16 cellular contexts compared by ENCODE assay signal in genomic region chr12:9820281-9820930, GRCh38. TPM values are rescaled to one million over a fixed set of nuclear protein-coding genes. Genes with fewer than 3 reads are reported as not detected.
A peak's percentile ranks its signal among the peaks of the same experiment; 100 is the strongest.
DNase-seq lines count a peak whose midpoint lies in the region; ATAC-seq and TF ChIP-seq lines count a peak whose summit lies in the region.
"Had no signal": no experiment of that assay in that cellular context is flagged by ENCODE, and none has a peak within 500 bp of the region (broad histone marks: within the 10 kb centered on the region; RNA-seq: fewer than 3 reads in every experiment).

No MANE protein-coding gene starts in this region.

- ATAC-seq in effector memory CD8-positive, alpha-beta T cell (replicated peaks) = peak; percentile 32
- ATAC-seq: A549; CD8-positive, alpha-beta T cell had no signal

- POLR2A ChIA-PET in CD4-positive, alpha-beta memory T cell (lab: Charles Lee; ENCODE audit: partially characterized antibody) = interaction anchor here (0.9 kb wide), 1 partner anchor 26 kb away, joined by 3 read pairs; no protein-coding TSS in a partner anchor

- H2AK5ac ChIP-seq in neuronal stem cell (ENCODE audit: low read depth, low read length) = no peak overlapping the region

- H3K14ac ChIP-seq in neuronal stem cell (ENCODE audit: low read length) = no peak overlapping the region

- no peaks in the 10 kb centered on the region for H3K9me2 ChIP-seq in Loucy (replicated peaks; ENCODE audit: low read depth, low read length)

- peaks cover 44% of the 10 kb centered on the region for H3K4me1 ChIP-seq in Loucy (ENCODE audit: insufficient read depth, low read length, poor library complexity, severe bottlenecking)
- no peaks in the 10 kb centered on the region for H3K4me1 ChIP-seq in neuronal stem cell (ENCODE audit: control insufficient read depth in 2 of 2, insufficient read depth in 1 of 2, low read depth in 1 of 2, low read length in 2 of 2)
- H3K4me1 ChIP-seq in CD4-positive, alpha-beta memory T cell (ENCODE audit: insufficient read depth, low read length) = no peaks in the 10 kb centered on the region
- H3K4me1 ChIP-seq: A549, BE2C, Caco-2 had no signal

- H3K18ac ChIP-seq in neuronal stem cell (ENCODE audit: low read length) = peak overlapping the region; percentile 46

- H2AFZ ChIP-seq in Loucy (ENCODE audit: low read length) (peak overlapping the region; percentile 6; the same call in 1 of the 2 replicates), neuronal stem cell (ENCODE audit: low read length) (peak overlapping the region; percentile 8)

- H3K27me3 ChIP-seq in Loucy (ENCODE audit: insufficient read depth, low read length, poor library complexity, severe bottlenecking) (no peaks in the 10 kb centered on the region), neuronal stem cell (ENCODE audit: control insufficient read depth in 3 of 3, insufficient read depth in 3 of 3, low read depth in 1 of 3, low read length in 3 of 3) (no peaks in the 10 kb centered on the region)
- no peaks in the 10 kb centered on the region for H3K27me3 ChIP-seq in CD4-positive, alpha-beta memory T cell (ENCODE audit: insufficient read depth, low read length)

- CTCF ChIA-PET in CD4-positive, alpha-beta memory T cell (lab: Charles Lee; ENCODE audit: partially characterized antibody) = interaction anchor here (8.0 kb wide), 1 partner anchor 106 kb away, joined by 116 read pairs; no protein-coding TSS in a partner anchor

- peak overlapping the region in 1 of 2 donors; percentile 1 for H3K27ac Mint-ChIP-seq in effector memory CD8-positive, alpha-beta T cell
- no peak overlapping the region for H3K27ac Mint-ChIP-seq in CD4-positive, alpha-beta memory T cell
- H3K27ac Mint-ChIP-seq: CD8-positive, alpha-beta T cell had no signal

- H4K91ac ChIP-seq in neuronal stem cell (ENCODE audit: low read depth, low read length, poor library complexity) = no peak overlapping the region

- H2BK120ac ChIP-seq in neuronal stem cell (ENCODE audit: low read depth, low read length) = no peak overlapping the region

- H3K9ac ChIP-seq in Loucy (ENCODE audit: low read depth, low read length, poor library complexity, severe bottlenecking) (peak overlapping the region; percentile 62), neuronal stem cell (ENCODE audit: low read depth, low read length, poor library complexity) (no peak overlapping the region)

- H3K9me3 ChIP-seq in Loucy (ENCODE audit: insufficient read depth, low read depth, low read length) = no peaks in the 10 kb centered on the region
- no peaks in the 10 kb centered on the region for H3K9me3 ChIP-seq in neuronal stem cell (replicated peaks in 1 of 2; ENCODE audit: control insufficient read depth in 2 of 2, insufficient read depth in 1 of 2, low read depth in 1 of 2, low read length in 2 of 2)
- H3K9me3 ChIP-seq in CD4-positive, alpha-beta memory T cell (ENCODE audit: control insufficient read depth in 1 of 2, low read length in 2 of 2) = no peaks in the 10 kb centered on the region
- H3K9me3 ChIP-seq: A549, BE2C, Caco-2 had no signal

- no peak for TF ChIP-seq CTCF in Loucy (conservative IDR thresholded peaks at IDR 0.05; ENCODE audit: low read length)

- H3K27ac ChIP-seq in neuronal stem cell (replicated peaks; ENCODE audit: low read length) = no peak overlapping the region
- no peak overlapping the region for H3K27ac ChIP-seq in CD4-positive, alpha-beta memory T cell (ENCODE audit: low read depth, low read length)
- H3K27ac ChIP-seq: A549, C4-2B had no signal

- peaks cover 0 to 9% of the 10 kb centered on the region in 2 donors for H3K9me3 Mint-ChIP-seq in effector memory CD8-positive, alpha-beta T cell
- peaks cover 0 to 1% (median 0%) of the 10 kb centered on the region in 8 donors for H3K9me3 Mint-ChIP-seq in CD4-positive, alpha-beta memory T cell
- H3K9me3 Mint-ChIP-seq: CD8-positive, alpha-beta T cell had no signal

- peaks cover 8% of the 10 kb centered on the region; the same call in 1 of the 2 replicates for H3K79me2 ChIP-seq in Loucy (ENCODE audit: insufficient read depth, low read length)

- intact Hi-C loops in CD4-positive, alpha-beta memory T cell (cut with micrococcal nuclease) = no loop called here

- no peaks in the 10 kb centered on the region for H3F3A ChIP-seq in Loucy (ENCODE audit: low read depth)

- H3K27me3 Mint-ChIP-seq in effector memory CD8-positive, alpha-beta T cell = no peaks in the 10 kb centered on the region
- H3K27me3 Mint-ChIP-seq in CD4-positive, alpha-beta memory T cell = peaks cover 11 to 27% of the 10 kb centered on the region in 2 donors

- H2BK5ac ChIP-seq in neuronal stem cell (ENCODE audit: low read length) = no peak overlapping the region

- no peaks in the 10 kb centered on the region for H4K20me1 ChIP-seq in Loucy (ENCODE audit: insufficient read depth, low read length, poor library complexity, severe bottlenecking)

- H2BK12ac ChIP-seq in neuronal stem cell (ENCODE audit: low read length) = no peak overlapping the region

- peaks cover 31 to 43% of the 10 kb centered on the region in 2 donors for H3K4me1 Mint-ChIP-seq in effector memory CD8-positive, alpha-beta T cell (ENCODE audit: low read depth in 2 of 2)
- H3K4me1 Mint-ChIP-seq in CD4-positive, alpha-beta memory T cell = no peaks in the 10 kb centered on the region

- H3K4ac ChIP-seq in neuronal stem cell (ENCODE audit: low read length) = no peak overlapping the region

- peak overlapping the region; percentile 58 for H3K4me3 ChIP-seq in Loucy (ENCODE audit: low read length, poor library complexity, severe bottlenecking)
- no peak overlapping the region for H3K4me3 ChIP-seq in neuronal stem cell (ENCODE audit: low read length in 2 of 2)
- H3K4me3 ChIP-seq in CD4-positive, alpha-beta memory T cell (ENCODE audit: low read length in 2 of 2) = no peak overlapping the region
- H3K4me3 ChIP-seq: A549 had no signal

- H3K4me3 Mint-ChIP-seq in effector memory CD8-positive, alpha-beta T cell = peak overlapping the region; percentile 60 to 66
- no peak overlapping the region for H3K4me3 Mint-ChIP-seq in CD4-positive, alpha-beta memory T cell
- H3K4me3 Mint-ChIP-seq: CD8-positive, alpha-beta T cell had no signal

- H3K79me1 ChIP-seq in neuronal stem cell (ENCODE audit: low read depth, low read length) = no peaks in the 10 kb centered on the region

- no peak overlapping the region for H2BK15ac ChIP-seq in neuronal stem cell (ENCODE audit: low read length)

- no peaks in the 10 kb centered on the region for H3K36me3 ChIP-seq in Loucy (ENCODE audit: insufficient read depth, low read length)
- no peaks in the 10 kb centered on the region for H3K36me3 ChIP-seq in neuronal stem cell (replicated peaks in 1 of 2; ENCODE audit: control insufficient read depth in 2 of 2, insufficient read depth in 2 of 2, low read length in 2 of 2)
- H3K36me3 ChIP-seq in CD4-positive, alpha-beta memory T cell (ENCODE audit: insufficient read depth, low read length) = no peaks in the 10 kb centered on the region
- H3K36me3 ChIP-seq: BE2C had no signal

- no peak overlapping the region for H4K8ac ChIP-seq in neuronal stem cell (ENCODE audit: low read depth, low read length)

- H3K23ac ChIP-seq in neuronal stem cell (ENCODE audit: low read depth, low read length, poor library complexity) = no peak overlapping the region

- no peak for DNase-seq in effector memory CD8-positive, alpha-beta T cell
- DNase-seq in neuronal stem cell (ENCODE audit: low spot score) (no peak), amniotic stem cell (lab: John Stamatoyannopoulos, UW) (no peak)
- DNase-seq in CD4-positive, alpha-beta memory T cell = no peak
- DNase-seq in stimulated activated CD4-positive, alpha-beta T cell treated with anti-CD3 and anti-CD28 coated beads, Interleukin-2, amount 100 ng/mL, for 48 hours = no peak
- DNase-seq: BE2C; Caco-2; CD8-positive, alpha-beta T cell; DMS53; GF-D8; HCEC 1CT had no signal

- no CpG with 5 or more reads among the region's 9 CpGs for WGBS in neuronal stem cell (ENCODE audit: extremely low coverage in 2 of 2, insufficient read length in 2 of 2, insufficient replicate concordance in 1 of 2), 2 donors

- H3K36me3 Mint-ChIP-seq in effector memory CD8-positive, alpha-beta T cell (ENCODE audit: insufficient read depth) = peaks cover 2% of the 10 kb centered on the region
- no peaks in the 10 kb centered on the region for H3K36me3 Mint-ChIP-seq in CD4-positive, alpha-beta memory T cell
- H3K36me3 Mint-ChIP-seq: CD8-positive, alpha-beta T cell had no signal

- H3K4me2 ChIP-seq in Loucy (ENCODE audit: low read depth, low read length, poor library complexity, severe bottlenecking) (peak overlapping the region; percentile 82), neuronal stem cell (ENCODE audit: insufficient read depth, low read length, poor library complexity, severe bottlenecking) (no peak overlapping the region)
- H3K4me2 ChIP-seq: A549 had no signal

RNA-seq across cellular contexts. Expression of gene KLRF1, which starts 6.9 kb away (rescaled TPM):
- polyA plus RNA-seq in neuronal stem cell (2013, experiment 1 of 2) = not detected
- not detected for polyA plus RNA-seq in neuronal stem cell (2013, experiment 2 of 2)
- under 1 TPM; 0.28 to 0.49 TPM for total RNA-seq in CD4-positive, alpha-beta memory T cell
- 1 to 10 TPM in 1 of 2 donors, under 1 TPM in 1; 0.30 to 1.1 TPM for polyA plus RNA-seq in CD4-positive, alpha-beta memory T cell
- total RNA-seq: Caco-2 had no signal
- polyA plus RNA-seq: A549, AG04450 had no signal

RNA-seq across cellular contexts. Expression of gene CLEC2B, which starts 48.7 kb away (rescaled TPM):
- not detected for polyA plus RNA-seq in neuronal stem cell (2013, experiment 1 of 2)
- 0.03 TPM for polyA plus RNA-seq in neuronal stem cell (2013, experiment 2 of 2)
- total RNA-seq in CD4-positive, alpha-beta memory T cell = 10 to 100 TPM; 72.5 to 74.6 TPM
- polyA plus RNA-seq in CD4-positive, alpha-beta memory T cell = 10 to 100 TPM; 42.2 to 79.8 TPM
- total RNA-seq: Caco-2 had no signal

RNA-seq across cellular contexts. Expression of gene CD69, which starts 59.7 kb away (rescaled TPM):
- not detected for polyA plus RNA-seq in neuronal stem cell (2013, experiment 1 of 2)
- polyA plus RNA-seq in neuronal stem cell (2013, experiment 2 of 2) = not detected
- total RNA-seq in CD4-positive, alpha-beta memory T cell = 10 to 100 TPM; 31.0 to 35.9 TPM
- polyA plus RNA-seq in CD4-positive, alpha-beta memory T cell = 1,000 to 10,000 TPM in 1 of 2 donors, 100 to 1,000 TPM in 1; 145 to 1,121 TPM
- total RNA-seq: Caco-2, H4 had no signal
- polyA plus RNA-seq: A549, AG04450 had no signal

Comparison
In these comparisons a context has a peak if more than half of its experiments do, and no peak if none do; other contexts are left out.
1. H3K4me3 Mint-ChIP-seq: peak in effector memory CD8-positive, alpha-beta T cell (2 of 2); none in CD4-positive, alpha-beta memory T cell (0 of 8).